ENCODE assay signal across 14 cellular contexts in genomic region chr19:55276720-55277430, GRCh38. TPM values are rescaled to one million over a fixed set of nuclear protein-coding genes. Genes with fewer than 3 reads are reported as not detected.
DNase-seq lines count a peak whose midpoint lies in the region; ATAC-seq lines count a peak whose summit lies in the region.
"Had no signal": no experiment of that assay in that cellular context is flagged by ENCODE, and none has a peak within 500 bp of the region (broad histone marks: within the 10 kb centered on the region; RNA-seq: fewer than 3 reads in every experiment).

No MANE protein-coding gene starts in this region.

- no peaks in the 10 kb centered on the region for H3K79me2 ChIP-seq in trophoblast cell (ENCODE audit: control insufficient read depth, insufficient read depth, low read length, poor library complexity)

- POLR2A ChIA-PET in activated CD4-positive, alpha-beta T cell treated with anti-CD3 and anti-CD28 coated beads, Interleukin-2, amount 10 ng/mL, durations not matched to agents 7 days and 5 days (lab: Charles Lee) = interaction anchor here (0.6 kb wide), 1 partner anchor 123 kb away, joined by 3 read pairs; no protein-coding TSS in a partner anchor
- POLR2A ChIA-PET in activated CD8-positive, alpha-beta T cell treated with anti-CD3 and anti-CD28 coated beads, Interleukin-2, amount 10 ng/mL, durations not matched to agents 7 days and 5 days (lab: Charles Lee) = interaction anchor here (1.5 to 3.6 kb wide), 2 partner anchors 17 to 63 kb away, joined by 4 to 35 read pairs; partner anchors contain the start of genes KMT5C and PPP6R1

- H3K23ac ChIP-seq in trophoblast cell (ENCODE audit: low read length) = no peak overlapping the region

- no peak overlapping the region for H2BK12ac ChIP-seq in trophoblast cell (ENCODE audit: low read length)

- H3K4me1 Mint-ChIP-seq in activated CD4-positive, alpha-beta T cell treated with anti-CD3 and anti-CD28 coated beads, Interleukin-2, amount 10 ng/mL, durations not matched to agents 7 days and 5 days = peaks cover 45% of the 10 kb centered on the region
- H3K4me1 Mint-ChIP-seq in activated CD8-positive, alpha-beta T cell treated with anti-CD3 and anti-CD28 coated beads, Interleukin-2, amount 10 ng/mL, durations not matched to agents 7 days and 5 days (ENCODE audit: low read depth) = peaks cover 41% of the 10 kb centered on the region

- no peaks in the 10 kb centered on the region for H3K27me3 ChIP-seq in trophoblast cell (ENCODE audit: insufficient read depth, low read length)

- no peaks in the 10 kb centered on the region for H3K9me3 ChIP-seq in trophoblast cell (ENCODE audit: insufficient read depth, low read depth, low read length)
- H3K9me3 ChIP-seq: thoracic aorta had no signal

- no peak overlapping the region for H2BK5ac ChIP-seq in trophoblast cell (ENCODE audit: low read depth, low read length, poor library complexity)

- peak overlapping the region; percentile 41 for H3K4me3 ChIP-seq in trophoblast cell (ENCODE audit: low read depth, low read length)
- H3K4me3 ChIP-seq: thoracic aorta had no signal

- no peak overlapping the region for H3K18ac ChIP-seq in trophoblast cell (ENCODE audit: low read length)

- no peak overlapping the region for H3K14ac ChIP-seq in trophoblast cell (ENCODE audit: low read length)

- no peak for DNase-seq in activated CD4-positive, alpha-beta T cell treated with anti-CD3 and anti-CD28 coated beads, Interleukin-2, amount 10 ng/mL, durations not matched to agents 7 days and 5 days
- no peak for DNase-seq in activated CD4-positive, alpha-beta T cell treated with anti-CD3 and anti-CD28 coated beads for 48 hours
- no peak for DNase-seq in activated CD8-positive, alpha-beta T cell treated with anti-CD3 and anti-CD28 coated beads, Interleukin-2, amount 10 ng/mL, durations not matched to agents 7 days and 5 days
- no peak for DNase-seq in trophoblast cell
- DNase-seq in activated effector memory CD4-positive, alpha-beta T cell treated with anti-CD3 and anti-CD28 coated beads, Interleukin-2, amount 50 U/mL, for 16 hours = no peak
- no peak for DNase-seq in HuH-7.5 (ENCODE audit: low spot score)
- no peak for DNase-seq in NCI-H1436 treated with DMSO at 0.1 percent for 48 hours (lab: John Stamatoyannopoulos, UW)
- DNase-seq: HFFc6; NCI-H1694; stimulated activated CD4-positive, alpha-beta T cell treated with anti-CD3 and anti-CD28 coated beads, Interleukin-4, amount 100 ng/mL, for 1 hour; T1000 had no signal

- H3K9ac ChIP-seq in trophoblast cell (ENCODE audit: low read length) = no peak overlapping the region

- H3K36me3 Mint-ChIP-seq in activated CD4-positive, alpha-beta T cell treated with anti-CD3 and anti-CD28 coated beads, Interleukin-2, amount 10 ng/mL, durations not matched to agents 7 days and 5 days (ENCODE audit: low read depth) = peaks cover 16% of the 10 kb centered on the region
- H3K36me3 Mint-ChIP-seq in activated CD8-positive, alpha-beta T cell treated with anti-CD3 and anti-CD28 coated beads, Interleukin-2, amount 10 ng/mL, durations not matched to agents 7 days and 5 days (ENCODE audit: low read depth) = peaks cover 17% of the 10 kb centered on the region

- CTCF ChIA-PET in activated CD4-positive, alpha-beta T cell treated with anti-CD3 and anti-CD28 coated beads, Interleukin-2, amount 10 ng/mL, durations not matched to agents 7 days and 5 days (lab: Charles Lee) = interaction anchor here (1.2 to 1.7 kb wide), 4 partner anchors 10 to 17 kb away, joined by 3 to 4 read pairs (median 4); partner anchors contain the start of gene PPP6R1
- CTCF ChIA-PET in activated CD8-positive, alpha-beta T cell treated with anti-CD3 and anti-CD28 coated beads, Interleukin-2, amount 10 ng/mL, durations not matched to agents 7 days and 5 days (lab: Charles Lee) = interaction anchor here (1.3 to 1.6 kb wide), 2 partner anchors 18 to 62 kb away, joined by 4 read pairs; partner anchors contain the start of genes KMT5C and PPP6R1

- H3K4me1 ChIP-seq in trophoblast cell (ENCODE audit: control insufficient read depth in 1 of 2, insufficient read depth in 2 of 2, low read length in 2 of 2) = peaks cover 0 to 5% of the 10 kb centered on the region in 2 experiments

- peak; percentile 10 for ATAC-seq in HG03135 (IDR thresholded peaks at IDR 0.05; ENCODE audit: unreplicated experiment)
- no peak for ATAC-seq in activated CD8-positive, alpha-beta T cell treated with anti-CD3 and anti-CD28 coated beads, Interleukin-2, amount 10 ng/mL, durations not matched to agents 7 days and 5 days

- H2AFZ ChIP-seq in trophoblast cell (ENCODE audit: insufficient read depth, low read length, poor library complexity) = no peak overlapping the region

- H3K4ac ChIP-seq in trophoblast cell (ENCODE audit: low read depth, low read length) = no peak overlapping the region

- peaks cover 3% of the 10 kb centered on the region for H3K79me1 ChIP-seq in trophoblast cell (ENCODE audit: low read length)

- peaks cover 18 to 21% of the 10 kb centered on the region in 2 experiments for H3K36me3 ChIP-seq in trophoblast cell (ENCODE audit: control insufficient read depth in 1 of 2, insufficient read depth in 2 of 2, low read length in 2 of 2)

- WGBS in trophoblast cell (ENCODE audit: extremely low coverage, insufficient coverage, insufficient read length) = no CpG with 5 or more reads among the region's 15 CpGs

- no peak overlapping the region for H2BK120ac ChIP-seq in trophoblast cell (ENCODE audit: insufficient read depth, low read length, poor library complexity)

- H3K27ac Mint-ChIP-seq in activated CD4-positive, alpha-beta T cell treated with anti-CD3 and anti-CD28 coated beads, Interleukin-2, amount 10 ng/mL, durations not matched to agents 7 days and 5 days = peak overlapping the region; percentile 91
- peak overlapping the region; percentile 84 for H3K27ac Mint-ChIP-seq in activated CD8-positive, alpha-beta T cell treated with anti-CD3 and anti-CD28 coated beads, Interleukin-2, amount 10 ng/mL, durations not matched to agents 7 days and 5 days
- H3K27ac Mint-ChIP-seq: HFFc6 had no signal

- H3K4me3 Mint-ChIP-seq in activated CD4-positive, alpha-beta T cell treated with anti-CD3 and anti-CD28 coated beads, Interleukin-2, amount 10 ng/mL, durations not matched to agents 7 days and 5 days = peak overlapping the region; percentile 22
- H3K4me3 Mint-ChIP-seq in activated CD8-positive, alpha-beta T cell treated with anti-CD3 and anti-CD28 coated beads, Interleukin-2, amount 10 ng/mL, durations not matched to agents 7 days and 5 days = peak overlapping the region; percentile 32
- H3K4me3 Mint-ChIP-seq: HFFc6 had no signal

- no peak overlapping the region for H3K4me2 ChIP-seq in trophoblast cell (ENCODE audit: low read length)

- no peaks in the 10 kb centered on the region for H3K27me3 Mint-ChIP-seq in activated CD4-positive, alpha-beta T cell treated with anti-CD3 and anti-CD28 coated beads, Interleukin-2, amount 10 ng/mL, durations not matched to agents 7 days and 5 days
- no peaks in the 10 kb centered on the region for H3K27me3 Mint-ChIP-seq in activated CD8-positive, alpha-beta T cell treated with anti-CD3 and anti-CD28 coated beads, Interleukin-2, amount 10 ng/mL, durations not matched to agents 7 days and 5 days (ENCODE audit: low read depth)

- no peak overlapping the region for H2AK5ac ChIP-seq in trophoblast cell (ENCODE audit: low read length)

- no peak overlapping the region for H4K8ac ChIP-seq in trophoblast cell (ENCODE audit: low read depth, low read length)

- H3K27ac ChIP-seq in trophoblast cell (ENCODE audit: low read depth, low read length) = no peak overlapping the region
- H3K27ac ChIP-seq: 22Rv1, thoracic aorta had no signal

- no peak overlapping the region for H4K12ac ChIP-seq in trophoblast cell (ENCODE audit: low read depth, low read length)

- H3K9me3 Mint-ChIP-seq in activated CD4-positive, alpha-beta T cell treated with anti-CD3 and anti-CD28 coated beads, Interleukin-2, amount 10 ng/mL, durations not matched to agents 7 days and 5 days = no peaks in the 10 kb centered on the region
- no peaks in the 10 kb centered on the region for H3K9me3 Mint-ChIP-seq in activated CD8-positive, alpha-beta T cell treated with anti-CD3 and anti-CD28 coated beads, Interleukin-2, amount 10 ng/mL, durations not matched to agents 7 days and 5 days (ENCODE audit: insufficient read depth)
- H3K9me3 Mint-ChIP-seq: HFFc6 had no signal

- no peak overlapping the region for H4K91ac ChIP-seq in trophoblast cell (ENCODE audit: low read depth, low read length)

RNA-seq across cellular contexts. Expression of gene HSPBP1, which starts 3.0 kb away (rescaled TPM):
- 10 to 100 TPM; 23.1 to 26.9 TPM for total RNA-seq in activated CD4-positive, alpha-beta T cell treated with anti-CD3 and anti-CD28 coated beads, Interleukin-2, amount 10 ng/mL, durations not matched to agents 7 days and 5 days
- total RNA-seq in activated CD8-positive, alpha-beta T cell treated with anti-CD3 and anti-CD28 coated beads, Interleukin-2, amount 10 ng/mL, durations not matched to agents 7 days and 5 days = 10 to 100 TPM; 31.1 to 32.7 TPM
- 24.4 TPM in 2 replicates for polyA plus RNA-seq in trophoblast cell (2013)

RNA-seq across cellular contexts. Expression of gene BRSK1, which starts 6.9 kb away (rescaled TPM):
- 1 to 10 TPM; 6.8 TPM for total RNA-seq in activated CD4-positive, alpha-beta T cell treated with anti-CD3 and anti-CD28 coated beads, Interleukin-2, amount 10 ng/mL, durations not matched to agents 7 days and 5 days
- total RNA-seq in activated CD8-positive, alpha-beta T cell treated with anti-CD3 and anti-CD28 coated beads, Interleukin-2, amount 10 ng/mL, durations not matched to agents 7 days and 5 days = 1 to 10 TPM; 7.3 to 7.5 TPM
- polyA plus RNA-seq in trophoblast cell (2013) = 5.7 and 6.9 TPM in 2 replicates

RNA-seq across cellular contexts. Expression of gene PPP6R1, which starts 18.1 kb away (rescaled TPM):
- total RNA-seq in activated CD4-positive, alpha-beta T cell treated with anti-CD3 and anti-CD28 coated beads, Interleukin-2, amount 10 ng/mL, durations not matched to agents 7 days and 5 days = 100 to 1,000 TPM; 189 to 222 TPM
- 100 to 1,000 TPM; 256 to 265 TPM for total RNA-seq in activated CD8-positive, alpha-beta T cell treated with anti-CD3 and anti-CD28 coated beads, Interleukin-2, amount 10 ng/mL, durations not matched to agents 7 days and 5 days
- 46.5 and 48.3 TPM in 2 replicates for polyA plus RNA-seq in trophoblast cell (2013)

RNA-seq across cellular contexts. Expression of gene TMEM150B, which starts 48.3 kb away (rescaled TPM):
- under 1 TPM in 1 of 2 experiments, not detected in 1; 0.79 TPM for total RNA-seq in activated CD4-positive, alpha-beta T cell treated with anti-CD3 and anti-CD28 coated beads, Interleukin-2, amount 10 ng/mL, durations not matched to agents 7 days and 5 days
- under 1 TPM in 1 of 2 experiments, not detected in 1; 0.26 TPM for total RNA-seq in activated CD8-positive, alpha-beta T cell treated with anti-CD3 and anti-CD28 coated beads, Interleukin-2, amount 10 ng/mL, durations not matched to agents 7 days and 5 days
- polyA plus RNA-seq in trophoblast cell (2013) = not detected in 2 replicates
- total RNA-seq: HFFc6 had no signal

RNA-seq across cellular contexts. Expression of gene TMEM86B, which starts 48.3 kb away (rescaled TPM):
- 10 to 100 TPM; 12.7 to 16.7 TPM for total RNA-seq in activated CD4-positive, alpha-beta T cell treated with anti-CD3 and anti-CD28 coated beads, Interleukin-2, amount 10 ng/mL, durations not matched to agents 7 days and 5 days
- 10 to 100 TPM; 11.0 to 13.8 TPM for total RNA-seq in activated CD8-positive, alpha-beta T cell treated with anti-CD3 and anti-CD28 coated beads, Interleukin-2, amount 10 ng/mL, durations not matched to agents 7 days and 5 days
- 1.2 TPM in 2 replicates for polyA plus RNA-seq in trophoblast cell (2013)
